In the genomic region with DNA sequence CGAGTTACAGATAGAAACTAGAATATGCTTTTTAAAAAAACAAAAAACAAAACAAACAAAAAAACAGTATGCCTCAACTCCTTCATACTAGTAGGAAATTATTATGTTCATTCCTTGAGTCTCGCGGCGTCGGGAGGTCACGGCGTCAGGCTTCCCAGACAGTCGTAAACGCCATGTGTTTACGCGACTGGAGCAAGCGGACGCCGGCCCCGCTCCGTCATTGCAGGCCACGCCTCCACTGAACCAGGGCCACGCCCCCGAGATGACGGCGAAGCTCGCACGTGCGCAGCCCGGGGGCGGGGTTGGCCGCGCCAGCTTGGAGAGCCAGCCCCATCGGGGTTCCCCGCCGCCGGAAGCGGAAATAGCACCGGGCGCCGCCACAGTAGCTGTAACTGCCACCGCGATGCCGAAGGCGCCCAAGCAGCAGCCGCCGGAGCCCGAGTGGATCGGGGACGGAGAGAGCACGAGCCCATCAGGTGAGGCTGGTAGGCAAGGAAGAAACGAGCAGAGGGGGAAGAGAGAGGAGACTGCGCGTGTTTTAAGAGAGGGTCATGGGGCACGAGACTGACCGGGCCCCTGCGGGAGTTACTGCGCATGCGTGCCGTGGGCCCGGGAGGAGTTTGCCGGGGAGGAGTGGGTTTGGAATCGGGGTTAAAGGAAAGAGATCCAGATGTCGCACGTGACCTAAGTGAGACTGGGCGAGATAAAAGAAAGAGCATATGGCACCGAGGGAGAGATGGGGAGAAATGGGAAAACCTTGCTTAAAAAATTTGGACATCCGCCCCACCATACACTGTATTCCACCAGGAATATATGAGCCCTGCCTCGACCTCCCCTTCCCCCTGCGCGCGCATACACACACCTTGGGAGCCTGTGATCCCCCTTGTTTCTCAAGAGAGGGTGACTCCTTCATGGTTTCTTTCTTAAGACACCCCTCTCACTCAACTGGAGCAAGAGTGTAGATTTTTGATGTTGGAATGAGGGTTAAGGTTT, we compare ENCODE assay signal across 8 cellular contexts. TPM values are rescaled to one million over a fixed set of nuclear protein-coding genes. Genes with fewer than 3 reads are reported as not detected.
DNase-seq lines count a peak whose midpoint lies in the region; ATAC-seq, FAIRE-seq and TF ChIP-seq lines count a peak whose summit lies in the region.

TSS of gene ABCF1 (plus strand) at position 358 of the 993 bp plus-strand sequence. CDS start at position 404, 46 bp downstream.

- H2AFZ ChIP-seq in OCI-LY7 (ENCODE audit: low read length), result peak within 1 kb of the TSS; percentile 72

- peak within 1 kb of the TSS; percentile 95 for H3K4me3 Mint-ChIP-seq in endothelial cell (ENCODE audit: unreplicated experiment)

- FAIRE-seq in D721Med (lab: Jason Lieb, UNC), result no peak

- POLR2A ChIA-PET in OCI-LY7 (lab: Charles Lee), result interaction anchor here (0.7 to 2.3 kb wide), 5 partner anchors 13 to 148 kb away, joined by 3 to 11 read pairs (median 7); partner anchors contain the start of gene PRR3

- DNase-seq in D721Med (ENCODE audit: insufficient read length, low spot score) (peak; percentile 81), HuH-7.5 (ENCODE audit: low spot score) (peak; percentile 77), OCI-LY7 (ENCODE audit: low spot score) (peak; percentile 99), activated T-cell treated with anti-CD3 and anti-CD28 coated beads for 1 hour (ENCODE audit: low read depth) (peak; percentile 99), endothelial cell (ENCODE audit: low spot score) (peak; percentile 100), midbrain (lab: John Stamatoyannopoulos, UW) (peak; percentile 98)
- peak; percentile 99 for DNase-seq in stimulated activated CD8-positive, alpha-beta memory T cell treated with anti-CD3 and anti-CD28 coated beads, Interleukin-2, amount 100 ng/mL, for 1 hour (ENCODE audit: low read depth in 2 of 2)

- no peaks in the 10 kb centered on the region for H3K9me2 ChIP-seq in OCI-LY7 (ENCODE audit: insufficient read depth, low read length)

- peak within 1 kb of the TSS; percentile 99 for H3K27ac Mint-ChIP-seq in endothelial cell (ENCODE audit: unreplicated experiment)

- peaks cover 18% of the 10 kb centered on the region for H3K27me3 Mint-ChIP-seq in endothelial cell (ENCODE audit: unreplicated experiment)

- H3K4me3 ChIP-seq in OCI-LY7 (ENCODE audit: low read depth, low read length, poor library complexity, severe bottlenecking), result peak within 1 kb of the TSS; percentile 93

- peaks cover 43% of the 10 kb centered on the region for H3K4me1 Mint-ChIP-seq in endothelial cell (ENCODE audit: unreplicated experiment)

- CTCF ChIA-PET in OCI-LY7 (lab: Charles Lee; ENCODE audit: unreplicated experiment), result no interaction called here

- peaks cover 28% of the 10 kb centered on the region for H4K20me1 ChIP-seq in OCI-LY7 (ENCODE audit: insufficient read depth, low read length)

- TSS peak; percentile 82 for BruUV-seq in OCI-LY7 (replicated peaks; lab: Mats Ljungman, UMichigan)

- peaks cover 5% of the 10 kb centered on the region for H3K36me3 Mint-ChIP-seq in endothelial cell (ENCODE audit: low read depth, unreplicated experiment)

- H3K4me2 ChIP-seq in OCI-LY7 (ENCODE audit: low read length), result peak within 1 kb of the TSS; percentile 93

- peaks cover 40% of the 10 kb centered on the region for H3K4me1 ChIP-seq in OCI-LY7 (ENCODE audit: insufficient read depth, low read length, poor library complexity, severe bottlenecking)

- intact Hi-C loops in OCI-LY7 (cut with micrococcal nuclease; ENCODE audit: unreplicated experiment), result loop anchor here (2.0 kb wide), 2 partner anchors 15 to 45 kb away; partner anchors contain the start of genes GNL1, MRPS18B, PPP1R10 and PRR3

- TF ChIP-seq CTCF in D721Med (IDR thresholded peaks at IDR 0.05; ENCODE audit: insufficient read depth, missing control alignments) (no peak), OCI-LY7 (conservative IDR thresholded peaks at IDR 0.05; ENCODE audit: low read length) (no peak), endothelial cell (IDR thresholded peaks at IDR 0.05; ENCODE audit: unreplicated experiment) (no peak)

- peak within 1 kb of the TSS; percentile 74 for H3K27ac ChIP-seq in OCI-LY7 (ENCODE audit: low read depth, low read length, poor library complexity, severe bottlenecking)

- peak; percentile 85 for ATAC-seq in GM21526 (IDR thresholded peaks at IDR 0.05; ENCODE audit: low FRiP score, unreplicated experiment)

- peaks cover 35% of the 10 kb centered on the region for H3K36me3 ChIP-seq in OCI-LY7 (ENCODE audit: insufficient read depth, low read length)

- H3K79me2 ChIP-seq in OCI-LY7 (ENCODE audit: insufficient read depth, low read depth, low read length), result peaks cover 48% of the 10 kb centered on the region

- H3K9me3 Mint-ChIP-seq in endothelial cell (ENCODE audit: unreplicated experiment), result no peaks in the 10 kb centered on the region

- H3K9me3 ChIP-seq in OCI-LY7 (ENCODE audit: low read length), result no peaks in the 10 kb centered on the region

RNA-seq across cellular contexts. Expression of gene ABCF1, which starts in this region (rescaled TPM):
- total RNA-seq in OCI-LY7 (2014; rRNA removed; shearing (Covaris generic)), result 53.0 and 126 TPM in 2 replicates
- total RNA-seq in OCI-LY7 (2022) (83.1 and 86.7 TPM in 2 replicates), endothelial cell (ENCODE audit: unreplicated experiment) (57.2 TPM)

Comparison
In these comparisons a context has a peak if more than half of its experiments do, and no peak if none do; other contexts are left out.
1. Peak in every context shown above with its lines: DNase-seq, ATAC-seq, H3K4me3 ChIP-seq and H3K27ac ChIP-seq.